Comparison of ENCODE assay signal across 19 cellular contexts in genomic region chr3:49639551-49639950, GRCh38.
"Had no signal": no experiment of that assay in that cellular context is flagged by ENCODE, and none has a peak within 500 bp of the region (broad histone marks: within the 10 kb centered on the region; RNA-seq: fewer than 3 reads in every experiment).

No MANE protein-coding gene starts in this region.

- FAIRE-seq: islet of Langerhans, urothelium cell line had no signal

- H3K9me3 ChIP-seq: colonic mucosa, gastrocnemius medialis, heart right ventricle, mucosa of descending colon, ovary, right atrium auricular region, sigmoid colon, thyroid gland had no signal

- H3K4me1 ChIP-seq: colonic mucosa, gastrocnemius medialis, right atrium auricular region, sigmoid colon, thyroid gland had no signal

- H3K27ac ChIP-seq: colonic mucosa, gastrocnemius medialis, heart right ventricle, ovary, right atrium auricular region, sigmoid colon, skin epidermis, thyroid gland had no signal

- H3K4me3 ChIP-seq: colonic mucosa, gastrocnemius medialis, heart right ventricle, mucosa of descending colon, ovary, right atrium auricular region, sigmoid colon, skin epidermis, thyroid gland had no signal

- DNase-seq: colonic mucosa; dermis blood vessel endothelial cell; effector CD4-positive, alpha-beta T cell; gastrocnemius medialis; heart right ventricle; hypothalamus; kidney glomerular epithelial cell; mammary epithelial cell; mucosa of descending colon; naive thymus-derived CD8-positive, alpha-beta T cell; ovary; sigmoid colon; stimulated activated CD4-positive, alpha-beta T cell treated with anti-CD3 and anti-CD28 coated beads, Interleukin-2, amount 100 ng/mL, for 24 hours; stimulated activated naive CD4-positive, alpha-beta T cell; thyroid gland had no signal

- H3K27me3 ChIP-seq: colonic mucosa, gastrocnemius medialis, heart right ventricle, ovary, right atrium auricular region, sigmoid colon, thyroid gland had no signal

- H3K36me3 ChIP-seq: colonic mucosa, gastrocnemius medialis, heart right ventricle, ovary, right atrium auricular region, sigmoid colon, thyroid gland had no signal

- ATAC-seq: gastrocnemius medialis; heart right ventricle; mucosa of descending colon; naive thymus-derived CD8-positive, alpha-beta T cell had no signal
